Comparison of ENCODE assay signal across 2 cellular contexts in genomic region chr9:91558879-91559278, GRCh38.
TF ChIP-seq lines count a peak whose summit lies in the region.

No MANE protein-coding gene starts in this region.

TF ChIP-seq in A549, 52 proteins besides CTCF, POLR2A, EP300 and RAD21 (continued from another document):
- TF ChIP-seq ELK1 (IDR thresholded peaks at IDR 0.05; ENCODE audit: low read depth, low read length): no peak
- no peak for TF ChIP-seq MAX (IDR thresholded peaks at IDR 0.05)
- TF ChIP-seq FOSL2 (IDR thresholded peaks at IDR 0.05): no peak
- no peak for TF ChIP-seq FOSL2 (CRISPR knock-in tag; IDR thresholded peaks at IDR 0.05)
- no peak for TF ChIP-seq RARB (CRISPR knock-in tag; IDR thresholded peaks at IDR 0.05)
- no peak for TF ChIP-seq EHMT2 (IDR thresholded peaks at IDR 0.05; ENCODE audit: low read depth)
- no peak for TF ChIP-seq NR3C1 (IDR thresholded peaks at IDR 0.05)
- no peak for TF ChIP-seq HEYL (CRISPR knock-in tag; IDR thresholded peaks at IDR 0.05)
- TF ChIP-seq RCOR1 (IDR thresholded peaks at IDR 0.05; ENCODE audit: low read depth, low read length): no peak
- TF ChIP-seq NPAS2 (CRISPR knock-in tag; IDR thresholded peaks at IDR 0.05; ENCODE audit: borderline replicate concordance): no peak
- TF ChIP-seq ZSCAN20 (CRISPR knock-in tag; IDR thresholded peaks at IDR 0.05): no peak
- TF ChIP-seq TFCP2L1 (CRISPR knock-in tag; IDR thresholded peaks at IDR 0.05): no peak
- no peak for TF ChIP-seq CHD2 (IDR thresholded peaks at IDR 0.05; ENCODE audit: low read length, partially characterized antibody)
- TF ChIP-seq ATOH8 (CRISPR knock-in tag; IDR thresholded peaks at IDR 0.05; ENCODE audit: low read depth): no peak
- no peak for TF ChIP-seq SREBF2 (IDR thresholded peaks at IDR 0.05)
- no peak for TF ChIP-seq HOXB13 (CRISPR knock-in tag; IDR thresholded peaks at IDR 0.05; ENCODE audit: low read depth)
- TF ChIP-seq MAZ (IDR thresholded peaks at IDR 0.05; ENCODE audit: borderline replicate concordance, low read depth, low read length): no peak
- TF ChIP-seq PHF8 (IDR thresholded peaks at IDR 0.05; ENCODE audit: borderline replicate concordance, low read depth): no peak

TF ChIP-seq in HCT116, 20 proteins besides CTCF, POLR2A, EP300 and RAD21 (continued from another document):
- TF ChIP-seq ZBTB33 (IDR thresholded peaks at IDR 0.05; ENCODE audit: extremely low read depth, insufficient replicate concordance, low read length) (no peak), POLR2AphosphoS5 (IDR thresholded peaks at IDR 0.05; ENCODE audit: low read depth, low read length) (no peak), REST (IDR thresholded peaks at IDR 0.05; ENCODE audit: low read depth) (no peak), ELF1 (IDR thresholded peaks at IDR 0.05; ENCODE audit: borderline replicate concordance, low read depth) (no peak), ZFX (IDR thresholded peaks at IDR 0.05) (no peak), SP1 (IDR thresholded peaks at IDR 0.05; ENCODE audit: low read depth) (no peak), TCF7L2 (IDR thresholded peaks at IDR 0.05; ENCODE audit: borderline replicate concordance, extremely low read depth, insufficient read depth, insufficient read length) (no peak)
TF ChIP-seq in HCT116: peak in this region for 0.
